21 cellular contexts compared by ENCODE assay signal in genomic region chr4:169063441-169063840, GRCh38. TPM values are rescaled to one million over a fixed set of nuclear protein-coding genes. Genes with fewer than 3 reads are reported as not detected.
DNase-seq lines count a peak whose midpoint lies in the region; ATAC-seq and TF ChIP-seq lines count a peak whose summit lies in the region.
"Had no signal": no experiment of that assay in that cellular context is flagged by ENCODE, and none has a peak within 500 bp of the region (broad histone marks: within the 10 kb centered on the region; RNA-seq: fewer than 3 reads in every experiment).

No MANE protein-coding gene starts in this region.

- H3K27ac ChIP-seq in heart right ventricle: peak overlapping the region in 9 of 10 donors; percentile 0 to 89 (median 60)
- H3K27ac ChIP-seq in ascending aorta: peak overlapping the region; percentile 66 to 75
- H3K27ac ChIP-seq in osteoblast (ENCODE audit: low read depth, low read length): no peak overlapping the region
- H3K27ac ChIP-seq in vagina: peak overlapping the region; percentile 76
- no peak overlapping the region for H3K27ac ChIP-seq in endodermal cell (ENCODE audit: low read depth, low read length)

- H3K4me3 ChIP-seq in heart right ventricle (no peak overlapping the region), ascending aorta (no peak overlapping the region), osteoblast (ENCODE audit: insufficient read depth, low read length) (no peak overlapping the region), vagina (no peak overlapping the region), endodermal cell (ENCODE audit: low read length) (no peak overlapping the region)
- H3K4me3 ChIP-seq: GM23338, Peyer's patch had no signal

- H3K27ac Mint-ChIP-seq in endodermal cell: no peak overlapping the region
- H3K27ac Mint-ChIP-seq: GM23338, IgD-negative memory B cell had no signal

- TF ChIP-seq CTCF in heart right ventricle (IDR thresholded peaks at IDR 0.05) (no peak), ascending aorta (IDR thresholded peaks at IDR 0.05) (no peak), osteoblast (IDR thresholded peaks at IDR 0.05; ENCODE audit: extremely low read depth, low read depth, low read length) (no peak), vagina (IDR thresholded peaks at IDR 0.05) (no peak), endodermal cell (conservative IDR thresholded peaks at IDR 0.05) (no peak)

- no peaks in the 10 kb centered on the region for H3K36me3 ChIP-seq in heart right ventricle
- no peaks in the 10 kb centered on the region for H3K36me3 ChIP-seq in ascending aorta
- H3K36me3 ChIP-seq in osteoblast (ENCODE audit: insufficient read depth, low read length): no peaks in the 10 kb centered on the region
- no peaks in the 10 kb centered on the region for H3K36me3 ChIP-seq in vagina
- H3K36me3 ChIP-seq in endodermal cell (ENCODE audit: control insufficient read depth, insufficient read depth, low read length): no peaks in the 10 kb centered on the region
- H3K36me3 ChIP-seq: Peyer's patch had no signal

- H3K27me3 ChIP-seq in heart right ventricle: no peaks in the 10 kb centered on the region
- no peaks in the 10 kb centered on the region for H3K27me3 ChIP-seq in ascending aorta
- no peaks in the 10 kb centered on the region for H3K27me3 ChIP-seq in osteoblast (ENCODE audit: insufficient read depth, low read length)
- H3K27me3 ChIP-seq in vagina: no peaks in the 10 kb centered on the region
- H3K27me3 ChIP-seq in endodermal cell (ENCODE audit: control insufficient read depth, insufficient read depth, low read length, poor library complexity, severe bottlenecking): no peaks in the 10 kb centered on the region
- H3K27me3 ChIP-seq: Peyer's patch had no signal

- H3K9me3 ChIP-seq in heart right ventricle (no peaks in the 10 kb centered on the region), ascending aorta (no peaks in the 10 kb centered on the region), osteoblast (ENCODE audit: low read depth, low read length) (no peaks in the 10 kb centered on the region), vagina (no peaks in the 10 kb centered on the region), endodermal cell (ENCODE audit: control insufficient read depth, low read length) (no peaks in the 10 kb centered on the region)
- H3K9me3 ChIP-seq: Peyer's patch had no signal

- no peaks in the 10 kb centered on the region for H3K27me3 Mint-ChIP-seq in endodermal cell (ENCODE audit: insufficient read depth)

- peaks cover 9% of the 10 kb centered on the region for H3K4me1 Mint-ChIP-seq in endodermal cell

- H3K79me2 ChIP-seq in osteoblast (ENCODE audit: insufficient read depth, low read length): no peaks in the 10 kb centered on the region

- no peak overlapping the region for H3K9ac ChIP-seq in endodermal cell (ENCODE audit: extremely low read depth, low read length, poor library complexity, severe bottlenecking)

- DNase-seq in heart right ventricle (no peak), cardiac septum (ENCODE audit: low spot score) (no peak), ascending aorta (ENCODE audit: low spot score in 2 of 2) (no peak), osteoblast (ENCODE audit: insufficient read length, low spot score, missing footprints) (no peak), vagina (ENCODE audit: extremely low spot score in 2 of 2) (no peak), endodermal cell (no peak), AML-193 (lab: John Stamatoyannopoulos, UW) (no peak)
- DNase-seq: C1 segment of cervical spinal cord, DND-41, Kasumi-1, NCI-H1105, NCI-H1694 treated with DMSO at 0.1 percent for 48 hours, NCI-H2107, NCI-H2227 treated with DMSO at 0.1 percent for 48 hours, NCI-H524 treated with DMSO at 0.1 percent for 48 hours, Peyer's patch, SHP77 had no signal

- H3K4me1 ChIP-seq in heart right ventricle (peaks cover 18 to 57% (median 43%) of the 10 kb centered on the region in 9 donors), ascending aorta (peaks cover 4 to 32% of the 10 kb centered on the region in 2 donors), osteoblast (ENCODE audit: insufficient read depth, low read length) (peaks cover 33% of the 10 kb centered on the region), vagina (peaks cover 54% of the 10 kb centered on the region), endodermal cell (ENCODE audit: control insufficient read depth, insufficient read depth, low read length) (no peaks in the 10 kb centered on the region)

- H3K36me3 Mint-ChIP-seq in endodermal cell (ENCODE audit: low read depth): no peaks in the 10 kb centered on the region
- H3K36me3 Mint-ChIP-seq: IgD-negative memory B cell had no signal

- no peak for ATAC-seq in heart right ventricle
- ATAC-seq in GM18517 (IDR thresholded peaks at IDR 0.05; ENCODE audit: unreplicated experiment): no peak
- ATAC-seq: GM23338, HCT116 had no signal

- intact Hi-C loops in heart right ventricle (cut with DNase I): loop anchor here in 1 of 10 donors (5.0 kb wide), 1 partner anchor 209 kb away; the partner anchor contains the start of gene SH3RF1
- intact Hi-C loops in cardiac septum (cut with DNase I): loop anchor here (5.0 kb wide), 2 partner anchors 39 to 209 kb away; partner anchors contain the start of gene SH3RF1
- intact Hi-C loops in ascending aorta (cut with DNase I): loop anchor here (5.0 kb wide), 2 partner anchors 39 to 54 kb away; no protein-coding TSS in a partner anchor
- intact Hi-C loops in vagina (cut with DNase I): no loop called here

- H2AFZ ChIP-seq in osteoblast (ENCODE audit: low read length): no peak overlapping the region
- H2AFZ ChIP-seq: GM23338 had no signal

- H3K4me2 ChIP-seq in osteoblast (ENCODE audit: insufficient read depth, low read length): peak overlapping the region; percentile 75
- H3K4me2 ChIP-seq: GM23338 had no signal

- no peak overlapping the region for H3K4me3 Mint-ChIP-seq in endodermal cell
- H3K4me3 Mint-ChIP-seq: GM23338, IgD-negative memory B cell had no signal

- H3K9me3 Mint-ChIP-seq in endodermal cell: no peaks in the 10 kb centered on the region
- H3K9me3 Mint-ChIP-seq: GM23338, IgD-negative memory B cell had no signal

- WGBS in heart right ventricle, 2 donors: 83 to 84% methylated on average over 3 of the region's 3 CpGs
- 83 to 100% methylated on average over 3 of the region's 3 CpGs for WGBS in endodermal cell (ENCODE audit: insufficient coverage in 1 of 2, insufficient read length in 1 of 2), 2 experiments

- no peaks in the 10 kb centered on the region for H4K20me1 ChIP-seq in osteoblast (ENCODE audit: insufficient read depth, low read length)

- no peak for TF ChIP-seq POLR2A in vagina (IDR thresholded peaks at IDR 0.05)

RNA-seq across cellular contexts. Expression of gene CBR4, which starts 53.4 kb away (rescaled TPM):
- total RNA-seq in heart right ventricle (10 to 100 TPM; 14.0 to 25.3 (median 22.4) TPM), cardiac septum (21.3 TPM), ascending aorta (0.53 TPM), osteoblast (19.2 and 24.2 TPM in 2 replicates), vagina (13.0 TPM), endodermal cell (10 to 100 TPM; 39.0 to 55.6 TPM)
- 10 to 100 TPM in 1 of 2 donors, 1 to 10 TPM in 1; 6.8 to 16.5 TPM for polyA plus RNA-seq in heart right ventricle
- polyA plus RNA-seq in endodermal cell (2013, experiment 1 of 2): 26.1 TPM
- polyA plus RNA-seq in endodermal cell (2013, experiment 2 of 2): 25.4 TPM

Comparison
In these comparisons a context has a peak if more than half of its experiments do, and no peak if none do; other contexts are left out.
1. H3K27ac ChIP-seq: peak in heart right ventricle (9 of 10), ascending aorta (2 of 2) and vagina (single experiment); none in osteoblast (single experiment) and endodermal cell (single experiment).